ENCODE assay signal across 18 cellular contexts in the genomic region with DNA sequence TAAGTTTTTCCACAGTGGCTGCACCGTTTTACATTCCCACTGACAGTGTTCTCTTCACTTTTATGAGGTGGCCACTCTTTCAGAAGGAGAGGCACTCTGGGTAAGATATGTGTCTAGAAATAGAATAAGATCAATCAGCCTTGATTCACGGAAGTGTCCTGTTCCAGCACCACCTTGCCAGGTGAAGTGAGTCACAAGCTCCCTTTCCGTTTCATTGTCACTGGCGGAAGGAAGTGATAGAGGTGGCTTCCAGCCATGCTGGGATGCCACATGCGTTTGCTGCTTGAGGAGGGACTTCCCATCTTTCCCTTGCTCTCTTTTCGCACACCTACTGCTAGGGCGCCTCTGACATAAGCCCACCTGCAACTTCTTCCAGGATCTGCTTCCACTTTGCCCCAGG.
DNase-seq lines count a peak whose midpoint lies in the region; ATAC-seq, FAIRE-seq and TF ChIP-seq lines count a peak whose summit lies in the region.
"Had no signal": no experiment of that assay in that cellular context is flagged by ENCODE, and none has a peak within 500 bp of the region (broad histone marks: within the 10 kb centered on the region; RNA-seq: fewer than 3 reads in every experiment).

No MANE protein-coding gene starts in this region.

- no peak for TF ChIP-seq CTCF in bronchial epithelial cell (IDR thresholded peaks at IDR 0.05; ENCODE audit: insufficient read depth, low read length, severe bottlenecking)
- TF ChIP-seq CTCF in spleen (IDR thresholded peaks at IDR 0.05 in 8 of 11, conservative IDR thresholded peaks at IDR 0.05 in 3 of 11), result no peak
- no peak for TF ChIP-seq CTCF in osteoblast (IDR thresholded peaks at IDR 0.05; ENCODE audit: extremely low read depth, low read depth, low read length)

- H4K20me1 ChIP-seq in osteoblast (ENCODE audit: insufficient read depth, low read length), result no peaks in the 10 kb centered on the region

- intact Hi-C loops in activated T-helper 1 cell treated with anti-CD3 and anti-CD28 coated beads, Interleukin-12 subunit alpha, Interleukin-12 subunit beta, Interleukin-2, Interleukin-4 antibody, amounts not matched to agents 30 ng/mL and 10 ng/mL and 1 ng/mL, durations not matched to agents 14 hours and 24 hours and 36 hours (cut with micrococcal nuclease), result loop anchor here (2.0 to 10.0 kb wide), 4 partner anchors 452 to 1610 kb away; no protein-coding TSS in a partner anchor
- intact Hi-C loops in spleen (cut with DNase I; ENCODE audit: low total_unique reads), result no loop called here

- H3K4me1 Mint-ChIP-seq in activated T-helper 1 cell treated with anti-CD3 and anti-CD28 coated beads, Interleukin-12 subunit alpha, Interleukin-12 subunit beta, Interleukin-2, Interleukin-4 antibody, amounts not matched to agents 30 ng/mL and 10 ng/mL and 1 ng/mL, durations not matched to agents 14 hours and 24 hours and 36 hours (ENCODE audit: low read depth), result peaks cover 59% of the 10 kb centered on the region

- no peaks in the 10 kb centered on the region for H3K36me3 ChIP-seq in bronchial epithelial cell (ENCODE audit: control insufficient read depth, insufficient read depth, low read length)
- H3K36me3 ChIP-seq in spleen, result no peaks in the 10 kb centered on the region
- no peaks in the 10 kb centered on the region for H3K36me3 ChIP-seq in osteoblast (ENCODE audit: insufficient read depth, low read length)
- H3K36me3 ChIP-seq: tibial artery had no signal

- H3K9me3 Mint-ChIP-seq in activated T-helper 1 cell treated with anti-CD3 and anti-CD28 coated beads, Interleukin-12 subunit alpha, Interleukin-12 subunit beta, Interleukin-2, Interleukin-4 antibody, amounts not matched to agents 30 ng/mL and 10 ng/mL and 1 ng/mL, durations not matched to agents 14 hours and 24 hours and 36 hours, result no peaks in the 10 kb centered on the region
- H3K9me3 Mint-ChIP-seq: activated naive CD4-positive, alpha-beta T cell treated with anti-CD3 and anti-CD28 coated beads, Interleukin-2, amount 50 U/mL, for 24 hours; naive B cell; T-cell had no signal

- no peak for ATAC-seq in HG03342 (IDR thresholded peaks at IDR 0.05; ENCODE audit: unreplicated experiment)
- ATAC-seq: foreskin keratinocyte, left ventricle myocardium superior, psoas muscle, T-cell had no signal

- H3K4me3 Mint-ChIP-seq in activated T-helper 1 cell treated with anti-CD3 and anti-CD28 coated beads, Interleukin-12 subunit alpha, Interleukin-12 subunit beta, Interleukin-2, Interleukin-4 antibody, amounts not matched to agents 30 ng/mL and 10 ng/mL and 1 ng/mL, durations not matched to agents 14 hours and 24 hours and 36 hours, result no peak overlapping the region
- H3K4me3 Mint-ChIP-seq: activated naive CD4-positive, alpha-beta T cell treated with anti-CD3 and anti-CD28 coated beads, Interleukin-2, amount 50 U/mL, for 24 hours; T-cell had no signal

- H2AFZ ChIP-seq in osteoblast (ENCODE audit: low read length), result no peak overlapping the region

- no peak overlapping the region for H3K4me3 ChIP-seq in bronchial epithelial cell (ENCODE audit: low read depth, low read length)
- H3K4me3 ChIP-seq in spleen, result no peak overlapping the region
- no peak overlapping the region for H3K4me3 ChIP-seq in osteoblast (ENCODE audit: insufficient read depth, low read length)
- H3K4me3 ChIP-seq: psoas muscle, tibial artery had no signal

- no peak for FAIRE-seq in bronchial epithelial cell (lab: Jason Lieb, UNC)

- no peak for TF ChIP-seq POLR2A in spleen (IDR thresholded peaks at IDR 0.05)

- 58 to 86% (median 72%) methylated on average over 7 of the region's 7 CpGs for WGBS in spleen, 5 donors

- peaks cover 23% of the 10 kb centered on the region for H3K27me3 Mint-ChIP-seq in activated T-helper 1 cell treated with anti-CD3 and anti-CD28 coated beads, Interleukin-12 subunit alpha, Interleukin-12 subunit beta, Interleukin-2, Interleukin-4 antibody, amounts not matched to agents 30 ng/mL and 10 ng/mL and 1 ng/mL, durations not matched to agents 14 hours and 24 hours and 36 hours (ENCODE audit: insufficient read depth)
- H3K27me3 Mint-ChIP-seq: activated naive CD4-positive, alpha-beta T cell treated with anti-CD3 and anti-CD28 coated beads, Interleukin-2, amount 50 U/mL, for 24 hours; naive B cell; T-cell had no signal

- peak; percentile 13 for DNase-seq in activated T-helper 1 cell treated with Interleukin-2 at 50 U/mL for 16 hours (ENCODE audit: low read depth)
- no peak for DNase-seq in activated T-helper 1 cell treated with anti-CD3 and anti-CD28 coated beads, Interleukin-12 subunit alpha, Interleukin-12 subunit beta, Interleukin-2, Interleukin-4 antibody, amounts not matched to agents 30 ng/mL and 10 ng/mL and 1 ng/mL, durations not matched to agents 14 hours and 24 hours and 36 hours (ENCODE audit: low spot score)
- DNase-seq in T-helper 22 cell (ENCODE audit: low read depth), result peak; percentile 25
- DNase-seq in bronchial epithelial cell (ENCODE audit: low read depth), result peak; percentile 41
- no peak for DNase-seq in spleen
- DNase-seq in osteoblast (ENCODE audit: insufficient read length, low spot score, missing footprints), result no peak
- DNase-seq in DMS153 treated with DMSO at 0.1 percent for 48 hours (lab: John Stamatoyannopoulos, UW; ENCODE audit: unreplicated experiment), result no peak
- DNase-seq: left ventricle myocardium superior, naive B cell, NCI-H2029 treated with DMSO at 0.1 percent for 48 hours, NCI-H774, psoas muscle, RPMI8226, tibial artery had no signal

- H3K4me1 ChIP-seq in spleen (peaks cover 25 to 53% (median 41%) of the 10 kb centered on the region in 6 donors), osteoblast (ENCODE audit: insufficient read depth, low read length) (peaks cover 13% of the 10 kb centered on the region)

- H3K4me2 ChIP-seq in osteoblast (ENCODE audit: insufficient read depth, low read length), result no peak overlapping the region

- H3K79me2 ChIP-seq in osteoblast (ENCODE audit: insufficient read depth, low read length), result no peaks in the 10 kb centered on the region

- peaks cover 2% of the 10 kb centered on the region for H3K36me3 Mint-ChIP-seq in activated T-helper 1 cell treated with anti-CD3 and anti-CD28 coated beads, Interleukin-12 subunit alpha, Interleukin-12 subunit beta, Interleukin-2, Interleukin-4 antibody, amounts not matched to agents 30 ng/mL and 10 ng/mL and 1 ng/mL, durations not matched to agents 14 hours and 24 hours and 36 hours (ENCODE audit: low read depth)
- H3K36me3 Mint-ChIP-seq: activated naive CD4-positive, alpha-beta T cell treated with anti-CD3 and anti-CD28 coated beads, Interleukin-2, amount 50 U/mL, for 24 hours; naive B cell; T-cell had no signal

- H3K9me3 ChIP-seq in spleen (no peaks in the 10 kb centered on the region), osteoblast (ENCODE audit: low read depth, low read length) (no peaks in the 10 kb centered on the region)
- H3K9me3 ChIP-seq: psoas muscle, tibial artery had no signal

- H3K27me3 ChIP-seq in bronchial epithelial cell (ENCODE audit: control insufficient read depth, insufficient read depth, low read length) (no peaks in the 10 kb centered on the region), spleen (replicated peaks in 1 of 7) (no peaks in the 10 kb centered on the region), osteoblast (ENCODE audit: insufficient read depth, low read length) (no peaks in the 10 kb centered on the region)
- H3K27me3 ChIP-seq: foreskin keratinocyte, tibial artery had no signal

- no peak overlapping the region for H3K27ac Mint-ChIP-seq in activated T-helper 1 cell treated with anti-CD3 and anti-CD28 coated beads, Interleukin-12 subunit alpha, Interleukin-12 subunit beta, Interleukin-2, Interleukin-4 antibody, amounts not matched to agents 30 ng/mL and 10 ng/mL and 1 ng/mL, durations not matched to agents 14 hours and 24 hours and 36 hours

- H3K27ac ChIP-seq in spleen, result peak overlapping the region in 5 of 8 donors; percentile 26 to 92 (median 88)
- H3K27ac ChIP-seq in osteoblast (ENCODE audit: low read depth, low read length), result no peak overlapping the region
- H3K27ac ChIP-seq: foreskin keratinocyte had no signal

Comparison
In these comparisons a context has a peak if more than half of its experiments do, and no peak if none do; other contexts are left out.
1. DNase-seq: peak in activated T-helper 1 cell treated with Interleukin-2 at 50 U/mL for 16 hours (single experiment), T-helper 22 cell (single experiment) and bronchial epithelial cell (single experiment); none in activated T-helper 1 cell treated with anti-CD3 and anti-CD28 coated beads, Interleukin-12 subunit alpha, Interleukin-12 subunit beta, Interleukin-2, Interleukin-4 antibody, amounts not matched to agents 30 ng/mL and 10 ng/mL and 1 ng/mL, durations not matched to agents 14 hours and 24 hours and 36 hours (single experiment), spleen (single experiment), osteoblast (single experiment) and DMS153 treated with DMSO at 0.1 percent for 48 hours (single experiment).